ENCODE assay signal across 30 cellular contexts in genomic region chr12:111390894-111391293, GRCh38.
"Had no signal": no experiment of that assay in that cellular context is flagged by ENCODE, and none has a peak within 500 bp of the region (broad histone marks: within the 10 kb centered on the region; RNA-seq: fewer than 3 reads in every experiment).

No MANE protein-coding gene starts in this region.

- H3K9me3 ChIP-seq: neutrophil, ovary, psoas muscle, right lobe of liver, sigmoid colon, stomach, thoracic aorta, thyroid gland, tibial nerve, upper lobe of left lung, vagina had no signal

- H3K36me3 ChIP-seq: neutrophil, ovary, right lobe of liver, sigmoid colon, stomach, thoracic aorta, thyroid gland, tibial nerve, upper lobe of left lung, vagina had no signal

- ATAC-seq: naive thymus-derived CD4-positive, alpha-beta T cell; psoas muscle; right cardiac atrium; right lobe of liver; stimulated activated effector memory CD8-positive, alpha-beta T cell treated with anti-CD3 and anti-CD28 coated beads, Interleukin-12 subunit alpha, Interleukin-12 subunit beta, amount 100 ng/mL, for 72 hours; stimulated activated naive B cell treated with anti-CD40 and anti-IgM and Interleukin-4, amounts not matched to agents 10 μg/mL and 1 μg/mL and 100 μg/mL, for 72 hours had no signal

- DNase-seq: naive thymus-derived CD4-positive, alpha-beta T cell; nucleus accumbens; ovary; posterior cingulate gyrus; psoas muscle; right cardiac atrium; sigmoid colon; small intestine; stimulated activated CD4-positive, alpha-beta T cell treated with anti-CD3 and anti-CD28 coated beads, Interleukin-15, amount 100 ng/mL, for 24 hours; stimulated activated CD4-positive, alpha-beta T cell treated with anti-CD3 and anti-CD28 coated beads, Interleukin-2, amount 100 ng/mL, for 24 hours; stimulated activated CD4-positive, alpha-beta T cell treated with anti-CD3 and anti-CD28 coated beads, Interleukin-2, amount 100 ng/mL, for 48 hours; stimulated activated CD4-positive, alpha-beta T cell treated with anti-CD3 and anti-CD28 coated beads, Interleukin-4, amount 100 ng/mL, for 24 hours; stimulated activated naive B cell treated with anti-CD40 and anti-IgM and Interleukin-4, amounts not matched to agents 10 μg/mL and 1 μg/mL and 100 μg/mL, for 72 hours; stimulated activated naive CD4-positive, alpha-beta T cell treated with Interleukin-2 at 50 U/mL for 16 hours; stomach; thyroid gland; trophoblast cell; upper lobe of left lung had no signal

- H3K27ac ChIP-seq: neutrophil, ovary, parathyroid adenoma, psoas muscle, right lobe of liver, sigmoid colon, stomach, thoracic aorta, thyroid gland, tibial nerve, upper lobe of left lung, vagina had no signal

- H3K9me3 Mint-ChIP-seq: naive thymus-derived CD4-positive, alpha-beta T cell; nephron; neural crest cell; stimulated activated effector memory CD8-positive, alpha-beta T cell treated with anti-CD3 and anti-CD28 coated beads, Interleukin-12 subunit alpha, Interleukin-12 subunit beta, amount 100 ng/mL, for 72 hours; stimulated activated naive B cell treated with anti-CD40 and anti-IgM and Interleukin-4, amounts not matched to agents 10 μg/mL and 1 μg/mL and 100 μg/mL, for 72 hours; stimulated activated naive CD8-positive, alpha-beta T cell treated with anti-CD3 and anti-CD28 coated beads, Interleukin-15, Interleukin-2, amounts not matched to agents 100 ng/mL and 50 ng/mL, for 24 hours had no signal

- H3K4me3 ChIP-seq: ovary, psoas muscle, right lobe of liver, sigmoid colon, stomach, thoracic aorta, thyroid gland, tibial nerve, upper lobe of left lung, vagina had no signal

- H3K36me3 Mint-ChIP-seq: naive thymus-derived CD4-positive, alpha-beta T cell; stimulated activated effector memory CD8-positive, alpha-beta T cell treated with anti-CD3 and anti-CD28 coated beads, Interleukin-12 subunit alpha, Interleukin-12 subunit beta, amount 100 ng/mL, for 72 hours; stimulated activated naive B cell treated with anti-CD40 and anti-IgM and Interleukin-4, amounts not matched to agents 10 μg/mL and 1 μg/mL and 100 μg/mL, for 72 hours had no signal

- H3K4me1 ChIP-seq: parathyroid adenoma, psoas muscle, right lobe of liver, sigmoid colon, stomach, thyroid gland, tibial nerve, vagina had no signal

- H3K4me1 Mint-ChIP-seq: nephron; stimulated activated effector memory CD8-positive, alpha-beta T cell treated with anti-CD3 and anti-CD28 coated beads, Interleukin-12 subunit alpha, Interleukin-12 subunit beta, amount 100 ng/mL, for 72 hours had no signal

- H3K27me3 Mint-ChIP-seq: stimulated activated naive CD8-positive, alpha-beta T cell treated with anti-CD3 and anti-CD28 coated beads, Interleukin-15, Interleukin-2, amounts not matched to agents 100 ng/mL and 50 ng/mL, for 24 hours had no signal

- H2AFZ ChIP-seq: parathyroid adenoma had no signal

- H3K27me3 ChIP-seq: neutrophil, ovary, right lobe of liver, thyroid gland, tibial nerve, upper lobe of left lung, vagina had no signal

- H3K27ac Mint-ChIP-seq: naive thymus-derived CD4-positive, alpha-beta T cell; nephron; progenitor cell of endocrine pancreas; stimulated activated effector memory CD8-positive, alpha-beta T cell treated with anti-CD3 and anti-CD28 coated beads, Interleukin-12 subunit alpha, Interleukin-12 subunit beta, amount 100 ng/mL, for 72 hours; stimulated activated naive B cell treated with anti-CD40 and anti-IgM and Interleukin-4, amounts not matched to agents 10 μg/mL and 1 μg/mL and 100 μg/mL, for 72 hours; stimulated activated naive CD8-positive, alpha-beta T cell treated with anti-CD3 and anti-CD28 coated beads, Interleukin-15, Interleukin-2, amounts not matched to agents 100 ng/mL and 50 ng/mL, for 24 hours had no signal

- FAIRE-seq: small intestine, urothelium cell line had no signal

- H3K4me3 Mint-ChIP-seq: naive thymus-derived CD4-positive, alpha-beta T cell; nephron; neural crest cell; stimulated activated effector memory CD8-positive, alpha-beta T cell treated with anti-CD3 and anti-CD28 coated beads, Interleukin-12 subunit alpha, Interleukin-12 subunit beta, amount 100 ng/mL, for 72 hours; stimulated activated naive B cell treated with anti-CD40 and anti-IgM and Interleukin-4, amounts not matched to agents 10 μg/mL and 1 μg/mL and 100 μg/mL, for 72 hours; stimulated activated naive CD8-positive, alpha-beta T cell treated with anti-CD3 and anti-CD28 coated beads, Interleukin-15, Interleukin-2, amounts not matched to agents 100 ng/mL and 50 ng/mL, for 24 hours had no signal

- H3K79me2 ChIP-seq: parathyroid adenoma had no signal
